8 cellular contexts compared by ENCODE assay signal in the genomic region with DNA sequence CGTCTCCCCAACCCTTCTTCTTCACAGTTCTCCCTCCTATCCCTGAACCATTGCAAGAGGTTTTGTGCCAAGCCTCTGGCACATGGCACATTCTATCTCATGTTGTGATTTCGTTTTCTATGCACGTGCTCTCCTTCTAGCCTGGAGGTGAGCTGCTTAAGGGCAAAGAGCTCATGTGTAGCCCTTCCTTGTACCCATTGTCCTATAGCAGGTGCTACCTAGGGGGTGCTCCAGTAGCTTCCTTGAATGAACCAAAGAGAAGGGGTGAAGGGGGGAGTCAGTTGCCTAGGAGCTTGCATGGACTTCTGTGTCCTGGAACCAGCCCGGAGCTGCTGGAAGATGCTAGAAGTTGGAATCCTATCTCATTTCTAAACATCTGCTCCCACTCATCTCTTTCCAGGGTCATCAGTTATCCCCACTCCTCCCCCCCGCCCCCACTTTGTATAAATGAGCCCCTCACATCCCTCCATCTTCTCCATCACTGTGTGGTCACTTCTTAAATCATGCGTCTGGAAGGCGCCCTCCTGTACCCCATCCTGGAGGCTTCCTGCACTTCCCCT. TPM values are rescaled to one million over a fixed set of nuclear protein-coding genes. Genes with fewer than 3 reads are reported as not detected.
A peak's percentile ranks its signal among the peaks of the same experiment; 100 is the strongest.
DNase-seq lines count a peak whose midpoint lies in the region; ATAC-seq lines count a peak whose summit lies in the region.

No MANE protein-coding gene starts in this region.

- WGBS in thymus: 32% methylated on average over 7 of the region's 7 CpGs

- CTCF ChIA-PET in activated CD4-positive, alpha-beta T cell treated with anti-CD3 and anti-CD28 coated beads, Interleukin-2, amount 10 ng/mL, durations not matched to agents 7 days and 5 days (lab: Charles Lee): interaction anchor here (1.0 to 1.8 kb wide), 3 partner anchors 9 to 23 kb away, joined by 3 to 13 read pairs (median 3); no protein-coding TSS in a partner anchor

- intact Hi-C loops in activated T-helper 1 cell treated with anti-CD3 and anti-CD28 coated beads, Interleukin-12 subunit alpha, Interleukin-12 subunit beta, Interleukin-2, Interleukin-4 antibody, amounts not matched to agents 30 ng/mL and 10 ng/mL and 1 ng/mL, durations not matched to agents 14 hours and 24 hours and 36 hours (cut with micrococcal nuclease): loop anchor here (1.0 to 10.0 kb wide), 3 partner anchors 98 to 499 kb away; a partner anchor contains a TSS

- H3K36me3 ChIP-seq in thymus (ENCODE audit: control insufficient read depth, insufficient read depth): no peaks in the 10 kb centered on the region

- H3K36me3 Mint-ChIP-seq in activated CD4-positive, alpha-beta T cell treated with anti-CD3 and anti-CD28 coated beads, Interleukin-2, amount 10 ng/mL, durations not matched to agents 7 days and 5 days (ENCODE audit: low read depth): peaks cover 6% of the 10 kb centered on the region
- H3K36me3 Mint-ChIP-seq in activated T-helper 1 cell treated with anti-CD3 and anti-CD28 coated beads, Interleukin-12 subunit alpha, Interleukin-12 subunit beta, Interleukin-2, Interleukin-4 antibody, amounts not matched to agents 30 ng/mL and 10 ng/mL and 1 ng/mL, durations not matched to agents 14 hours and 24 hours and 36 hours (ENCODE audit: low read depth): peaks cover 1% of the 10 kb centered on the region

- peak overlapping the region; percentile 88 for H3K27ac Mint-ChIP-seq in activated CD4-positive, alpha-beta T cell treated with anti-CD3 and anti-CD28 coated beads, Interleukin-2, amount 10 ng/mL, durations not matched to agents 7 days and 5 days
- peak overlapping the region; percentile 71 for H3K27ac Mint-ChIP-seq in activated T-helper 1 cell treated with anti-CD3 and anti-CD28 coated beads, Interleukin-12 subunit alpha, Interleukin-12 subunit beta, Interleukin-2, Interleukin-4 antibody, amounts not matched to agents 30 ng/mL and 10 ng/mL and 1 ng/mL, durations not matched to agents 14 hours and 24 hours and 36 hours

- no peak for DNase-seq in activated CD4-positive, alpha-beta T cell treated with anti-CD3 and anti-CD28 coated beads, Interleukin-2, amount 10 ng/mL, durations not matched to agents 7 days and 5 days
- DNase-seq in activated CD4-positive, alpha-beta T cell treated with anti-CD3 and anti-CD28 coated beads, Interleukin-2, amount 50 U/mL, for 4 hours: no peak
- DNase-seq in activated T-helper 1 cell treated with anti-CD3 and anti-CD28 coated beads, Interleukin-12 subunit alpha, Interleukin-12 subunit beta, Interleukin-2, Interleukin-4 antibody, amounts not matched to agents 30 ng/mL and 10 ng/mL and 1 ng/mL, durations not matched to agents 14 hours and 24 hours and 36 hours (ENCODE audit: low spot score): no peak
- DNase-seq in left lobe of liver (ENCODE audit: low spot score) (no peak), RKO (ENCODE audit: low spot score) (no peak)

- peak overlapping the region; percentile 80 for H3K4me3 ChIP-seq in thymus (ENCODE audit: low read length)

- no peaks in the 10 kb centered on the region for H3K9me3 Mint-ChIP-seq in activated CD4-positive, alpha-beta T cell treated with anti-CD3 and anti-CD28 coated beads, Interleukin-2, amount 10 ng/mL, durations not matched to agents 7 days and 5 days
- no peaks in the 10 kb centered on the region for H3K9me3 Mint-ChIP-seq in activated T-helper 1 cell treated with anti-CD3 and anti-CD28 coated beads, Interleukin-12 subunit alpha, Interleukin-12 subunit beta, Interleukin-2, Interleukin-4 antibody, amounts not matched to agents 30 ng/mL and 10 ng/mL and 1 ng/mL, durations not matched to agents 14 hours and 24 hours and 36 hours

- POLR2A ChIA-PET in activated CD4-positive, alpha-beta T cell treated with anti-CD3 and anti-CD28 coated beads, Interleukin-2, amount 10 ng/mL, durations not matched to agents 7 days and 5 days (lab: Charles Lee): no interaction called here

- H3K4me3 Mint-ChIP-seq in activated CD4-positive, alpha-beta T cell treated with anti-CD3 and anti-CD28 coated beads, Interleukin-2, amount 10 ng/mL, durations not matched to agents 7 days and 5 days: peak overlapping the region; percentile 82
- peak overlapping the region; percentile 86 for H3K4me3 Mint-ChIP-seq in activated T-helper 1 cell treated with anti-CD3 and anti-CD28 coated beads, Interleukin-12 subunit alpha, Interleukin-12 subunit beta, Interleukin-2, Interleukin-4 antibody, amounts not matched to agents 30 ng/mL and 10 ng/mL and 1 ng/mL, durations not matched to agents 14 hours and 24 hours and 36 hours

- H3K27me3 ChIP-seq in thymus (ENCODE audit: control insufficient read depth, insufficient read depth): no peaks in the 10 kb centered on the region

- H3K9me3 ChIP-seq in thymus (ENCODE audit: control insufficient read depth): no peaks in the 10 kb centered on the region

- peak overlapping the region; percentile 65 for H3K27ac ChIP-seq in thymus (ENCODE audit: low read depth)

- peaks cover 8% of the 10 kb centered on the region for H3K4me1 ChIP-seq in thymus (ENCODE audit: control insufficient read depth, insufficient read depth, low read length)

- H3K4me1 Mint-ChIP-seq in activated CD4-positive, alpha-beta T cell treated with anti-CD3 and anti-CD28 coated beads, Interleukin-2, amount 10 ng/mL, durations not matched to agents 7 days and 5 days: peaks cover 38% of the 10 kb centered on the region
- peaks cover 31% of the 10 kb centered on the region for H3K4me1 Mint-ChIP-seq in activated T-helper 1 cell treated with anti-CD3 and anti-CD28 coated beads, Interleukin-12 subunit alpha, Interleukin-12 subunit beta, Interleukin-2, Interleukin-4 antibody, amounts not matched to agents 30 ng/mL and 10 ng/mL and 1 ng/mL, durations not matched to agents 14 hours and 24 hours and 36 hours (ENCODE audit: low read depth)

- peak; percentile 8 for ATAC-seq in left lobe of liver
- ATAC-seq in GM19397 (IDR thresholded peaks at IDR 0.05; ENCODE audit: unreplicated experiment): no peak
- ATAC-seq in GM21381 (IDR thresholded peaks at IDR 0.05; ENCODE audit: unreplicated experiment): no peak

- peaks cover 26% of the 10 kb centered on the region for H3K27me3 Mint-ChIP-seq in activated CD4-positive, alpha-beta T cell treated with anti-CD3 and anti-CD28 coated beads, Interleukin-2, amount 10 ng/mL, durations not matched to agents 7 days and 5 days
- peaks cover 26% of the 10 kb centered on the region for H3K27me3 Mint-ChIP-seq in activated T-helper 1 cell treated with anti-CD3 and anti-CD28 coated beads, Interleukin-12 subunit alpha, Interleukin-12 subunit beta, Interleukin-2, Interleukin-4 antibody, amounts not matched to agents 30 ng/mL and 10 ng/mL and 1 ng/mL, durations not matched to agents 14 hours and 24 hours and 36 hours (ENCODE audit: insufficient read depth)

RNA-seq across cellular contexts. Expression of a gene that starts 0.5 kb away (rescaled TPM):
- total RNA-seq in activated CD4-positive, alpha-beta T cell treated with anti-CD3 and anti-CD28 coated beads, Interleukin-2, amount 10 ng/mL, durations not matched to agents 7 days and 5 days: 10 to 100 TPM; 13.3 to 17.0 TPM
- 3.3 and 3.4 TPM in 2 replicates for total RNA-seq in activated T-helper 1 cell treated with anti-CD3 and anti-CD28 coated beads, Interleukin-12 subunit alpha, Interleukin-12 subunit beta, Interleukin-2, Interleukin-4 antibody, amounts not matched to agents 30 ng/mL and 10 ng/mL and 1 ng/mL, durations not matched to agents 14 hours and 24 hours and 36 hours
- total RNA-seq in left lobe of liver: 1.8 TPM
- 4.4 TPM for polyA plus RNA-seq in thymus
